ENCODE assay signal across 1 cellular context in genomic region chr16:4115941-4116327, GRCh38.
TF ChIP-seq lines count a peak whose summit lies in the region.

No MANE protein-coding gene starts in this region.

TF ChIP-seq in SK-N-SH, 30 proteins besides CTCF, POLR2A, EP300 and RAD21 (continued from another document):
- TF ChIP-seq USF2 (IDR thresholded peaks at IDR 0.05; ENCODE audit: borderline replicate concordance, low read depth, low read length) (no peak), TEAD4 (IDR thresholded peaks at IDR 0.05; ENCODE audit: borderline replicate concordance, insufficient read depth) (no peak), GABPA (IDR thresholded peaks at IDR 0.05; ENCODE audit: low read depth) (no peak), PBX3 (IDR thresholded peaks at IDR 0.05) (no peak), POLR2AphosphoS5 (IDR thresholded peaks at IDR 0.05; ENCODE audit: low read depth, low read length) (no peak), RFX5 (IDR thresholded peaks at IDR 0.05; ENCODE audit: low read length) (no peak), MAX (IDR thresholded peaks at IDR 0.05; ENCODE audit: low read depth) (no peak), REST (IDR thresholded peaks at IDR 0.05; ENCODE audit: low read depth, low read length) (no peak)
